In the genomic region with DNA sequence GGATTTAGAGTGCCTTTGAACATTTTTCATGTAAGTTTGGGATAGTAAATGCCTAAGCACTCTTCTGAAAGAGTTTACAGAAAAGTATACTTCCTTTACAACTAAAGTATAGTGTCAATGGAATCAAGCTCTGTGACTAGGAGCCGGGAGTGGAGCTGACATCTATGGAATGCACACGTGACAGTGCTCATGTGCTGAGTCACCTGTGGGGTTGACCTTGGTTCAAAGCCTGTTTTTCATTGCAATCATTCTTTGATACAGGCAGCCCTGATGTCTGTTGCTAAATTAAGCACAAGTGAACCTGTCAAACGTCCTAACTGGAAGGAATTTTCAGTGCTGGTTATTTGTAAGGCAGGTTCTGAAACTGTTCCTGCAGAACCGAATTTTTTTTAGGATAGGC, we compare ENCODE assay signal across 11 cellular contexts.
DNase-seq lines count a peak whose midpoint lies in the region; ATAC-seq and TF ChIP-seq lines count a peak whose summit lies in the region.
"Had no signal": no experiment of that assay in that cellular context is flagged by ENCODE, and none has a peak within 500 bp of the region (broad histone marks: within the 10 kb centered on the region; RNA-seq: fewer than 3 reads in every experiment).

No MANE protein-coding gene starts in this region.

- ATAC-seq in Right ventricle myocardium superior (ENCODE audit: poor library complexity) (peak; percentile 98), psoas muscle (peak; percentile 97 to 99 (median 99)), GM21576 (IDR thresholded peaks at IDR 0.05; ENCODE audit: unreplicated experiment) (no peak)
- ATAC-seq: activated naive CD4-positive, alpha-beta T cell treated with anti-CD3 and anti-CD28 coated beads, Interleukin-2, amount 50 U/mL, for 72 hours; T-helper 17 cell had no signal

- TF ChIP-seq POLR2A in tibial nerve (IDR thresholded peaks at IDR 0.05), result no peak

- intact Hi-C loops in Right ventricle myocardium superior (cut with DNase I) (no loop called here), psoas muscle (cut with DNase I) (loop anchor here in 1 of 2 donors (5.0 kb wide), 2 partner anchors 36 to 81 kb away; a partner anchor contains a TSS)

- DNase-seq in GDM1 (lab: John Stamatoyannopoulos, UW) (peak; percentile 29), UCSD-AML1 (lab: John Stamatoyannopoulos, UW; ENCODE audit: unreplicated experiment) (peak; percentile 17), Right ventricle myocardium superior (no peak), psoas muscle (peak; percentile 30 to 56), NCI-H2029 treated with DMSO at 0.1 percent for 48 hours (lab: John Stamatoyannopoulos, UW) (no peak), putamen (ENCODE audit: low spot score) (no peak), tibial nerve (ENCODE audit: low spot score in 2 of 2) (no peak)
- DNase-seq: T-helper 17 cell had no signal

- WGBS in psoas muscle, 3 donors, result 8 to 14% (median 12%) methylated on average over 4 of the region's 4 CpGs
- WGBS in tibial nerve, 2 donors, result 36 to 37% methylated on average over 4 of the region's 4 CpGs

- TF ChIP-seq CTCF in psoas muscle (IDR thresholded peaks at IDR 0.05) (no peak), tibial nerve (IDR thresholded peaks at IDR 0.05) (no peak)

- TF ChIP-seq EP300 in tibial nerve (IDR thresholded peaks at IDR 0.05), result no peak

- H3K27me3 ChIP-seq in psoas muscle (ENCODE audit: insufficient read depth in 3 of 3, low read length in 2 of 3), result no peaks in the 10 kb centered on the region
- no peaks in the 10 kb centered on the region for H3K27me3 ChIP-seq in tibial nerve

- no peak overlapping the region for H3K4me3 ChIP-seq in psoas muscle
- H3K4me3 ChIP-seq in tibial nerve, result no peak overlapping the region
- H3K4me3 ChIP-seq: HAP-1 had no signal

- H3K9me3 ChIP-seq in psoas muscle, result peaks cover 12% of the 10 kb centered on the region
- H3K9me3 ChIP-seq in tibial nerve, result peaks cover 0 to 45% (median 0%) of the 10 kb centered on the region in 4 donors

- H3K36me3 ChIP-seq in psoas muscle (ENCODE audit: insufficient read depth in 1 of 2, low read depth in 1 of 2), result no peaks in the 10 kb centered on the region
- no peaks in the 10 kb centered on the region for H3K36me3 ChIP-seq in tibial nerve
- H3K36me3 ChIP-seq: HAP-1 had no signal

- H3K27ac ChIP-seq in psoas muscle (peak overlapping the region; percentile 88), tibial nerve (no peak overlapping the region)

- H3K4me1 ChIP-seq in psoas muscle, result peaks cover 21% of the 10 kb centered on the region
- peaks cover 0 to 9% (median 0%) of the 10 kb centered on the region in 4 donors for H3K4me1 ChIP-seq in tibial nerve

Comparison
In these comparisons a context has a peak if more than half of its experiments do, and no peak if none do; other contexts are left out.
1. DNase-seq: peak in GDM1 (single experiment), UCSD-AML1 (single experiment) and psoas muscle (2 of 2); none in Right ventricle myocardium superior (single experiment), NCI-H2029 treated with DMSO at 0.1 percent for 48 hours (single experiment), putamen (single experiment) and tibial nerve (0 of 2).